15 cellular contexts compared by ENCODE assay signal in the genomic region with DNA sequence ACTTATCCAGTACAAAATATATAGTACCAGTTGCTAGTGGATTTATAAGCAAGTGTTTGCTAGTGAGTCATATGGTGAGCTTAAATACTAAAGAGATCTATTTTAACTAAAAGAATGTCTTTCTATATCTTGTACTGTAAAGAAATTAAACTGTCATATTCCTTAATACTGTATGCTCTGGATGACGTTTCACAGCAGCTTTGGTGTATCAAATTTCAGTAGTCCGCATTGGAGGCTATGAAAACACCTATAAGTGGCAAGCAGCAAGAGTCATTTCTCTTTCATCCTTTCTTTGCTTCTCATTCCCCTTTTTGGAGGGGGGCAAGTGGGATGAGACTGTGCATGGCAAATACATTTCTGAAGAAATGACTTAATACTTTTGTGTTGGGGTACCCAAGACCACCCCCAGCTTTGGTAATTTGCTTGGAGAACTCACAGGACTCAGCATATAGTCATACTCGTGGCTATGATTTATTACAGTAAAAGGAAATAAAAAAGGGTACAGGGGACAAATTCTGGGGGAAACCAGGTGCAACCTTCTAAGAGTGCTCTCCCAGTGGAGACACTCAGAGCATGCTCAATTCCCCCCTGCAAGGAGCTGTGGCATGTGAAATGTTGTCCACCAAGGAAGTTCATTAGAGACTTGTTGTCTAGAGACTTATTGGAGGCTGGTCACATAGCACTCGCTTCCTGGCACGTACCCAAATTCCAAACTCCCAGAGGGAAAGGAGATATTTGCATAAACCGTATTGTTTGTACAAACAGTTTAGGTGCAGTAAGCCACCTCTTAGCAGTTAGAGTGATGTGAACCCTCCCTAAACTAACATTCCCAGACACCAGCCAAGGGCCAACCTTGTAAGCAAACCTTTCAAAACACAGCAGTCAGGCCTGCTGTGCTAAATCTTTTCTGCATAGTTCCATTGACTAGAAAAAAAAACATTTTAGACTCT.
DNase-seq lines count a peak whose midpoint lies in the region; ATAC-seq and TF ChIP-seq lines count a peak whose summit lies in the region.
"Had no signal": no experiment of that assay in that cellular context is flagged by ENCODE, and none has a peak within 500 bp of the region (broad histone marks: within the 10 kb centered on the region; RNA-seq: fewer than 3 reads in every experiment).

No MANE protein-coding gene starts in this region.

- intact Hi-C loops in Caco-2 (cut with micrococcal nuclease; ENCODE audit: unreplicated experiment) = no loop called here

- DNase-seq in DMS53 (lab: John Stamatoyannopoulos, UW) (peak; percentile 85), NCI-H1092 (lab: John Stamatoyannopoulos, UW) (peak; percentile 9), SHP77 treated with DMSO at 0.1 percent for 48 hours (lab: John Stamatoyannopoulos, UW) (peak; percentile 83), left kidney (ENCODE audit: low read depth, low spot score) (peak; percentile 29), SK-N-SH (no peak), coronary artery (ENCODE audit: low spot score) (no peak), Caco-2 (no peak)
- DNase-seq: activated CD4-positive, CD25-positive, alpha-beta regulatory T cell; activated naive CD4-positive, alpha-beta T cell treated with anti-CD3 and anti-CD28 coated beads for 36 hours; dorsolateral prefrontal cortex; heart left ventricle; OCI-M1; sigmoid colon had no signal

- H3K27me3 Mint-ChIP-seq in Caco-2 (ENCODE audit: insufficient read depth, unreplicated experiment) = no peaks in the 10 kb centered on the region
- H3K27me3 Mint-ChIP-seq: IgD-negative memory B cell had no signal

- TF ChIP-seq CTCF in SK-N-SH (IDR thresholded peaks at IDR 0.05) = no peak
- no peak for TF ChIP-seq CTCF in coronary artery (IDR thresholded peaks at IDR 0.05)
- TF ChIP-seq CTCF in Caco-2 (IDR thresholded peaks at IDR 0.05; ENCODE audit: insufficient read depth in 1 of 2, low read depth in 1 of 2, low read length in 1 of 2, severe bottlenecking in 1 of 2, unreplicated experiment in 1 of 2) = no peak

- CTCF ChIA-PET in SK-N-SH (lab: Yijun Ruan, JAX) = no interaction called here
- CTCF ChIA-PET in Caco-2 (lab: Charles Lee) = no interaction called here

- no peak overlapping the region for H3K4me3 Mint-ChIP-seq in Caco-2 (ENCODE audit: unreplicated experiment)
- H3K4me3 Mint-ChIP-seq: activated naive CD4-positive, alpha-beta T cell treated with anti-CD3 and anti-CD28 coated beads for 36 hours; IgD-negative memory B cell had no signal

- 0 out of 2 replicates have a peak, but pooled peaks cover 2% of the 10 kb centered on the region for H3K9me2 ChIP-seq in SK-N-SH

- H3K9me3 Mint-ChIP-seq in Caco-2 (ENCODE audit: unreplicated experiment) = no peaks in the 10 kb centered on the region
- H3K9me3 Mint-ChIP-seq: IgD-negative memory B cell had no signal

- H2AFZ ChIP-seq in SK-N-SH (ENCODE audit: low read depth) = no peak overlapping the region

- no peak overlapping the region for H3K4me2 ChIP-seq in SK-N-SH

- peaks cover 6% of the 10 kb centered on the region for H3K36me3 Mint-ChIP-seq in Caco-2 (ENCODE audit: insufficient read depth, unreplicated experiment)

- no peaks in the 10 kb centered on the region for H3K79me2 ChIP-seq in SK-N-SH (ENCODE audit: insufficient read depth)

- H3K27me3 ChIP-seq in SK-N-SH (ENCODE audit: insufficient read depth) = peaks cover 7% of the 10 kb centered on the region; the same call in 1 of the 2 replicates
- no peaks in the 10 kb centered on the region for H3K27me3 ChIP-seq in Caco-2 (replicated peaks; ENCODE audit: control insufficient read depth, insufficient read depth, low read length)
- H3K27me3 ChIP-seq: heart left ventricle, sigmoid colon had no signal

- H3K27ac ChIP-seq in SK-N-SH (ENCODE audit: low read depth in 2 of 2, low read length in 1 of 2) = no peak overlapping the region
- H3K27ac ChIP-seq in coronary artery = no peak overlapping the region
- H3K27ac ChIP-seq: dorsolateral prefrontal cortex, heart left ventricle, sigmoid colon had no signal

- no peak for TF ChIP-seq RAD21 in SK-N-SH (IDR thresholded peaks at IDR 0.05; ENCODE audit: low read length)

- BruUV-seq in Caco-2 (replicated peaks; lab: Mats Ljungman, UMichigan) = no TSS peak

- no peaks in the 10 kb centered on the region for H3F3A ChIP-seq in SK-N-SH (replicated peaks; ENCODE audit: insufficient read depth)

- POLR2A ChIA-PET in SK-N-SH (lab: Yijun Ruan, JAX) = no interaction called here
- POLR2A ChIA-PET in Caco-2 (lab: Charles Lee) = interaction anchor here (0.6 kb wide), 1 partner anchor 214 kb away, joined by 6 read pairs; no protein-coding TSS in a partner anchor

- 5% methylated on average over 4 of the region's 6 CpGs for WGBS in SK-N-SH (ENCODE audit: low lambda C conversion rate)

- no peak for ATAC-seq in GM19452 (IDR thresholded peaks at IDR 0.05; ENCODE audit: unreplicated experiment)

- H3K9ac ChIP-seq in SK-N-SH = no peak overlapping the region

- H3K9me3 ChIP-seq in SK-N-SH = no peaks in the 10 kb centered on the region
- H3K9me3 ChIP-seq in Caco-2 = no peaks in the 10 kb centered on the region
- H3K9me3 ChIP-seq: heart left ventricle, sigmoid colon had no signal

- no peak for TF ChIP-seq EP300 in SK-N-SH (IDR thresholded peaks at IDR 0.05; ENCODE audit: borderline replicate concordance in 1 of 2, low read depth in 1 of 2, low read length in 1 of 2)

- H3K4me1 Mint-ChIP-seq in Caco-2 (ENCODE audit: low read depth, unreplicated experiment) = peaks cover 9% of the 10 kb centered on the region
- H3K4me1 Mint-ChIP-seq: IgD-negative memory B cell had no signal

- H3K4me1 ChIP-seq in SK-N-SH (ENCODE audit: control insufficient read depth in 1 of 2, insufficient read depth in 2 of 2, low read depth in 1 of 2, low read length in 1 of 2) (peaks cover 0 to 3% of the 10 kb centered on the region in 2 experiments; a peak in 1 of 4 replicates), Caco-2 (peaks cover 15% of the 10 kb centered on the region)

- no peaks in the 10 kb centered on the region for H4K20me1 ChIP-seq in SK-N-SH (ENCODE audit: insufficient read depth)

- H3K36me3 ChIP-seq in SK-N-SH (replicated peaks in 1 of 2; ENCODE audit: control insufficient read depth in 1 of 2, insufficient read depth in 2 of 2, low read length in 1 of 2) (no peaks in the 10 kb centered on the region), Caco-2 (ENCODE audit: control insufficient read depth, insufficient read depth, low read length) (no peaks in the 10 kb centered on the region)
- H3K36me3 ChIP-seq: sigmoid colon had no signal

- H3K27ac Mint-ChIP-seq in Caco-2 (ENCODE audit: unreplicated experiment) = no peak overlapping the region
- H3K27ac Mint-ChIP-seq: activated naive CD4-positive, alpha-beta T cell treated with anti-CD3 and anti-CD28 coated beads for 36 hours; IgD-negative memory B cell had no signal

- H3K4me3 ChIP-seq in SK-N-SH (ENCODE audit: low read depth in 2 of 2, low read length in 1 of 2) (no peak overlapping the region), coronary artery (no peak overlapping the region), Caco-2 (ENCODE audit: low read depth, low read length) (no peak overlapping the region)
- H3K4me3 ChIP-seq: dorsolateral prefrontal cortex, heart left ventricle, sigmoid colon had no signal

TF ChIP-seq in SK-N-SH, 30 proteins besides CTCF, POLR2A, EP300 and RAD21:
- TF ChIP-seq FOXJ3 (CRISPR knock-in tag; IDR thresholded peaks at IDR 0.05) (no peak), MXI1 (IDR thresholded peaks at IDR 0.05; ENCODE audit: low read depth, low read length) (no peak), RXRA (IDR thresholded peaks at IDR 0.05; ENCODE audit: borderline replicate concordance, low read depth) (no peak), RCOR1 (IDR thresholded peaks at IDR 0.05; ENCODE audit: low read length) (no peak), FOXM1 (IDR thresholded peaks at IDR 0.05; ENCODE audit: low read depth) (no peak), NRF1 (IDR thresholded peaks at IDR 0.05; ENCODE audit: low read depth, low read length) (no peak), TEAD4 (IDR thresholded peaks at IDR 0.05; ENCODE audit: borderline replicate concordance, insufficient read depth) (no peak), SIN3A (IDR thresholded peaks at IDR 0.05; ENCODE audit: borderline replicate concordance, low read depth, low read length) (no peak), TAF1 (IDR thresholded peaks at IDR 0.05; ENCODE audit: borderline replicate concordance, low read depth, low read length) (no peak)
- TF ChIP-seq, protein P1, sequence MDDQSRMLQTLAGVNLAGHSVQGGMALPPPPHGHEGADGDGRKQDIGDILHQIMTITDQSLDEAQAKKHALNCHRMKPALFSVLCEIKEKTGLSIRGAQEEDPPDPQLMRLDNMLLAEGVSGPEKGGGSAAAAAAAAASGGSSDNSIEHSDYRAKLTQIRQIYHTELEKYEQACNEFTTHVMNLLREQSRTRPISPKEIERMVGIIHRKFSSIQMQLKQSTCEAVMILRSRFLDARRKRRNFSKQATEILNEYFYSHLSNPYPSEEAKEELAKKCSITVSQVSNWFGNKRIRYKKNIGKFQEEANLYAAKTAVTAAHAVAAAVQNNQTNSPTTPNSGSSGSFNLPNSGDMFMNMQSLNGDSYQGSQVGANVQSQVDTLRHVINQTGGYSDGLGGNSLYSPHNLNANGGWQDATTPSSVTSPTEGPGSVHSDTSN (IDR thresholded peaks at IDR 0.05) = no peak
- TF ChIP-seq, protein P2, sequence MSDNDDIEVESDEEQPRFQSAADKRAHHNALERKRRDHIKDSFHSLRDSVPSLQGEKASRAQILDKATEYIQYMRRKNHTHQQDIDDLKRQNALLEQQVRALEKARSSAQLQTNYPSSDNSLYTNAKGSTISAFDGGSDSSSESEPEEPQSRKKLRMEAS (IDR thresholded peaks at IDR 0.05; ENCODE audit: low read depth) = no peak

Comparison
In these comparisons a context has a peak if more than half of its experiments do, and no peak if none do; other contexts are left out.
1. DNase-seq: peak in DMS53 (single experiment), NCI-H1092 (single experiment), SHP77 treated with DMSO at 0.1 percent for 48 hours (single experiment) and left kidney (single experiment); none in SK-N-SH (single experiment), coronary artery (single experiment) and Caco-2 (0 of 2).